In genomic region chr21:29184047-29184446, GRCh38 we compare ENCODE assay signal across 16 cellular contexts. TPM values are rescaled to one million over a fixed set of nuclear protein-coding genes. Genes with fewer than 3 reads are reported as not detected.
A peak's percentile ranks its signal among the peaks of the same experiment; 100 is the strongest.
DNase-seq lines count a peak whose midpoint lies in the region; ATAC-seq, FAIRE-seq and TF ChIP-seq lines count a peak whose summit lies in the region.
"Had no signal": no experiment of that assay in that cellular context is flagged by ENCODE, and none has a peak within 500 bp of the region (broad histone marks: within the 10 kb centered on the region; RNA-seq: fewer than 3 reads in every experiment).

No MANE protein-coding gene starts in this region.

- peaks cover 4% of the 10 kb centered on the region for H3K79me2 ChIP-seq in astrocyte (ENCODE audit: insufficient read depth, low read length)

- H3K4me3 ChIP-seq in NB4 (ENCODE audit: low read depth, low read length): no peak overlapping the region
- H3K4me3 ChIP-seq in astrocyte (ENCODE audit: insufficient read depth, low read depth, low read length): no peak overlapping the region
- H3K4me3 ChIP-seq: pancreas, thoracic aorta had no signal

- H2AFZ ChIP-seq in astrocyte (ENCODE audit: low read depth, low read length): no peak overlapping the region

- H3K27me3 Mint-ChIP-seq in CD14-positive monocyte (ENCODE audit: low read depth in 3 of 3): peaks cover 0 to 2% (median 1%) of the 10 kb centered on the region in 3 donors
- H3K27me3 Mint-ChIP-seq in astrocyte (ENCODE audit: low read depth, unreplicated experiment): no peaks in the 10 kb centered on the region
- no peaks in the 10 kb centered on the region for H3K27me3 Mint-ChIP-seq in naive B cell
- H3K27me3 Mint-ChIP-seq: activated CD4-positive, alpha-beta memory T cell treated with anti-CD3 and anti-CD28 coated beads, Interleukin-2, amount 10 ng/mL, durations not matched to agents 7 days and 5 days had no signal

- peaks cover 67% of the 10 kb centered on the region for H3K4me1 Mint-ChIP-seq in CD14-positive monocyte
- peaks cover 51% of the 10 kb centered on the region for H3K4me1 Mint-ChIP-seq in astrocyte (ENCODE audit: low read depth, unreplicated experiment)
- peaks cover 5 to 15% (median 8%) of the 10 kb centered on the region in 3 donors for H3K4me1 Mint-ChIP-seq in naive B cell

- peak; percentile 55 to 71 for ATAC-seq in naive B cell (ENCODE audit: low read depth in 2 of 2)
- ATAC-seq in GM18511 (IDR thresholded peaks at IDR 0.05; ENCODE audit: unreplicated experiment): no peak

- TF ChIP-seq POLR2A in NB4 (IDR thresholded peaks at IDR 0.05; ENCODE audit: extremely low read depth, insufficient read length): no peak

- no peak overlapping the region for H3K4me2 ChIP-seq in astrocyte (ENCODE audit: low read length)

- H3K36me3 ChIP-seq in astrocyte (ENCODE audit: insufficient read depth, low read length): no peaks in the 10 kb centered on the region
- H3K36me3 ChIP-seq: pancreas, thoracic aorta had no signal

- peak overlapping the region; percentile 92 to 97 (median 96) for H3K27ac Mint-ChIP-seq in CD14-positive monocyte
- H3K27ac Mint-ChIP-seq in astrocyte (ENCODE audit: unreplicated experiment): peak overlapping the region; percentile 83
- peak overlapping the region in 2 of 6 donors; percentile 45 to 74 for H3K27ac Mint-ChIP-seq in naive B cell
- H3K27ac Mint-ChIP-seq: activated CD4-positive, alpha-beta memory T cell treated with anti-CD3 and anti-CD28 coated beads, Interleukin-2, amount 10 ng/mL, durations not matched to agents 7 days and 5 days; activated T-helper 2 cell treated with anti-CD3 and anti-CD28 coated beads, Interferon-gamma antibody, Interleukin-2, Interleukin-4, amounts not matched to agents 10 μg/mL and 5 μg/mL and 100 μg/mL, durations not matched to agents 14 hours and 24 hours and 36 hours; T-helper 1 cell treated with Interleukin-12 subunit alpha and Interleukin-12 subunit beta and Interleukin-4 antibody, amounts not matched to agents 30 μg/mL and 1 μg/mL, for 36 hours had no signal

- H3K27ac ChIP-seq in astrocyte (ENCODE audit: low read depth, low read length): peak overlapping the region; percentile 1

- TF ChIP-seq CTCF in CD14-positive monocyte (IDR thresholded peaks at IDR 0.05) (no peak), NB4 (IDR thresholded peaks at IDR 0.05; ENCODE audit: low read depth, low read length) (no peak), astrocyte (IDR thresholded peaks at IDR 0.05; ENCODE audit: insufficient read depth, low read depth, low read length) (no peak)

- no peaks in the 10 kb centered on the region for H4K20me1 ChIP-seq in astrocyte (ENCODE audit: insufficient read depth, low read length)

- FAIRE-seq in astrocyte (lab: Jason Lieb, UNC): no peak
- FAIRE-seq: HTR-8/SVneo, pancreas had no signal

- no peaks in the 10 kb centered on the region for H3K9me3 ChIP-seq in astrocyte (ENCODE audit: insufficient read depth, low read depth, low read length)
- H3K9me3 ChIP-seq: pancreas, thoracic aorta had no signal

- peaks cover 42% of the 10 kb centered on the region for H3K4me1 ChIP-seq in astrocyte (ENCODE audit: insufficient read depth, low read length)

- H3K36me3 Mint-ChIP-seq in CD14-positive monocyte (peaks cover 9 to 15% of the 10 kb centered on the region in 2 donors), astrocyte (ENCODE audit: low read depth, unreplicated experiment) (no peaks in the 10 kb centered on the region), naive B cell (peaks cover 0 to 5% of the 10 kb centered on the region in 2 donors)

- H3K9me3 Mint-ChIP-seq in CD14-positive monocyte (peaks cover 0 to 9% (median 0%) of the 10 kb centered on the region in 7 donors), astrocyte (ENCODE audit: unreplicated experiment) (no peaks in the 10 kb centered on the region), naive B cell (peaks cover 0 to 1% (median 0%) of the 10 kb centered on the region in 7 donors)
- H3K9me3 Mint-ChIP-seq: activated CD4-positive, alpha-beta memory T cell treated with anti-CD3 and anti-CD28 coated beads, Interleukin-2, amount 10 ng/mL, durations not matched to agents 7 days and 5 days; activated T-helper 2 cell treated with anti-CD3 and anti-CD28 coated beads, Interferon-gamma antibody, Interleukin-2, Interleukin-4, amounts not matched to agents 10 μg/mL and 5 μg/mL and 100 μg/mL, durations not matched to agents 14 hours and 24 hours and 36 hours; T-helper 1 cell treated with Interleukin-12 subunit alpha and Interleukin-12 subunit beta and Interleukin-4 antibody, amounts not matched to agents 30 μg/mL and 1 μg/mL, for 36 hours had no signal

- DNase-seq in CD14-positive monocyte (ENCODE audit: low spot score): peak; percentile 71
- DNase-seq in NB4 (ENCODE audit: low read depth): peak; percentile 60
- no peak for DNase-seq in astrocyte (ENCODE audit: low read depth)
- no peak for DNase-seq in naive B cell
- no peak for DNase-seq in NCI-H345 (lab: John Stamatoyannopoulos, UW)
- DNase-seq in SHP77 (lab: John Stamatoyannopoulos, UW): no peak
- DNase-seq in iPS-NIHi7 (ENCODE audit: extremely low spot score): no peak
- DNase-seq: activated CD4-positive, alpha-beta memory T cell treated with anti-CD3 and anti-CD28 coated beads, Interleukin-2, amount 10 ng/mL, durations not matched to agents 7 days and 5 days; cortex of kidney; NCI-H1092; pancreas had no signal

- H3K9ac ChIP-seq in astrocyte (ENCODE audit: low read length): no peak overlapping the region

- H3K4me3 Mint-ChIP-seq in CD14-positive monocyte: no peak overlapping the region
- no peak overlapping the region for H3K4me3 Mint-ChIP-seq in astrocyte (ENCODE audit: unreplicated experiment)
- no peak overlapping the region for H3K4me3 Mint-ChIP-seq in naive B cell
- H3K4me3 Mint-ChIP-seq: activated CD4-positive, alpha-beta memory T cell treated with anti-CD3 and anti-CD28 coated beads, Interleukin-2, amount 10 ng/mL, durations not matched to agents 7 days and 5 days; T-helper 1 cell treated with Interleukin-12 subunit alpha and Interleukin-12 subunit beta and Interleukin-4 antibody, amounts not matched to agents 30 μg/mL and 1 μg/mL, for 36 hours had no signal

- no peaks in the 10 kb centered on the region for H3K27me3 ChIP-seq in astrocyte (ENCODE audit: insufficient read depth, low read length)
- H3K27me3 ChIP-seq: pancreas had no signal

- intact Hi-C loops in CD14-positive monocyte (cut with micrococcal nuclease): loop anchor here in 1 of 2 donors (5.0 kb wide), 1 partner anchor 53 kb away; no protein-coding TSS in a partner anchor

RNA-seq across cellular contexts. Expression of gene MAP3K7CL, which starts 53.6 kb away (rescaled TPM):
- 10 to 100 TPM; 14.6 to 15.8 TPM for polyA plus RNA-seq in CD14-positive monocyte
- 67.3 and 75.2 TPM in 2 replicates for total RNA-seq in astrocyte
- 10 to 100 TPM in 5 of 6 donors, 1 to 10 TPM in 1; 7.8 to 38.2 (median 18.5) TPM for polyA plus RNA-seq in naive B cell (ENCODE audit: low read depth in 6 of 6)

Comparison
In these comparisons a context has a peak if more than half of its experiments do, and no peak if none do; other contexts are left out.
1. DNase-seq: peak in CD14-positive monocyte (single experiment) and NB4 (single experiment); none in astrocyte (single experiment), naive B cell (single experiment), NCI-H345 (single experiment), SHP77 (0 of 2) and iPS-NIHi7 (single experiment).